ENCODE assay signal across 25 cellular contexts in the genomic region with DNA sequence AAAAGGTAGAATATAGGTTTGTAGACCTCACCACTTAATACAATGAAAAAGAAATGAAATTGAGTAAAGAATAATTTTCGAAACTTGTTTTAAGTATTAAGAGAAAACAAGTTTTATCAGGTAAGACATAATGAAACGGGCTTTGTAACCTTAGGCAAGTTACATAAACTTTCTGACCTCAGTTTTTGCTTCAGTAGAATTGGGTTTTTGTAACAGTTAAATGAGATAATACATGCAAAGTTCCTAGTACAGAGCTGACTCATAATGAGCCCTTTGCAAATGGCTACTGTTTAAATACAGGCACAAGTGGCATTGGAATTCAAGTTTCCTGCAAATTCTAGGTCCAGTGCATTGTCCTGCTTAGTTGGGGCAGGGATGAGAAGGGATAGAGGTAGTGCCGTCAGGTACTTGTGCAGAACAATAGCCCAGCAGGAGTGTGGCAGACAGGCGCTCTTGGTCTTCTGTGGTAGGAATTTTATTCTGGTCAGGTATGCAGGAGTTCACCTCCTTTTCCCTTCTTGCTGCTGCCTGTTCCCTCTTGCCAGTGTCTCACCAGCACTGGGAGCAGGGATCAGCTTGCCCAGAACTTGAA.
"Had no signal": no experiment of that assay in that cellular context is flagged by ENCODE, and none has a peak within 500 bp of the region (broad histone marks: within the 10 kb centered on the region; RNA-seq: fewer than 3 reads in every experiment).

No MANE protein-coding gene starts in this region.

- H3K9me3 ChIP-seq: neutrophil, ovary, prostate gland, thoracic aorta had no signal

- H3K4me1 ChIP-seq: breast epithelium, prostate gland, right atrium auricular region had no signal

- FAIRE-seq: colon had no signal

- H3K9me3 Mint-ChIP-seq: central memory CD8-positive, alpha-beta T cell; effector memory CD8-positive, alpha-beta T cell; memory B cell had no signal

- H3K27ac ChIP-seq: breast epithelium, heart left ventricle, neutrophil, ovary, prostate gland, right atrium auricular region, thoracic aorta had no signal

- H3K4me1 Mint-ChIP-seq: activated naive CD8-positive, alpha-beta T cell treated with anti-CD3 and anti-CD28 coated beads for 36 hours; central memory CD8-positive, alpha-beta T cell; memory B cell; nephron had no signal

- ATAC-seq: effector memory CD8-positive, alpha-beta T cell; heart left ventricle had no signal

- H3K27ac Mint-ChIP-seq: activated CD4-positive, alpha-beta memory T cell treated with anti-CD3 and anti-CD28 coated beads for 36 hours; activated naive CD8-positive, alpha-beta T cell treated with anti-CD3 and anti-CD28 coated beads for 36 hours; effector memory CD8-positive, alpha-beta T cell; memory B cell; nephron; type B pancreatic cell had no signal

- H3K36me3 ChIP-seq: breast epithelium, neutrophil, ovary, prostate gland, thoracic aorta had no signal

- H3K27me3 Mint-ChIP-seq: activated CD4-positive, alpha-beta memory T cell treated with anti-CD3 and anti-CD28 coated beads for 36 hours; activated naive CD8-positive, alpha-beta T cell treated with anti-CD3 and anti-CD28 coated beads for 36 hours; central memory CD8-positive, alpha-beta T cell; effector memory CD8-positive, alpha-beta T cell; memory B cell; type B pancreatic cell had no signal

- H3K4me3 ChIP-seq: breast epithelium, heart left ventricle, ovary, prostate gland, right atrium auricular region, thoracic aorta had no signal

- DNase-seq: activated CD4-positive, alpha-beta memory T cell treated with anti-CD3 and anti-CD28 coated beads for 36 hours; activated CD4-positive, alpha-beta T cell treated with anti-CD3 and anti-CD28 coated beads for 4 hours; activated CD4-positive, CD25-positive, alpha-beta regulatory T cell; activated naive CD4-positive, alpha-beta T cell treated with Interleukin-2 at 50 U/mL for 16 hours; activated naive CD8-positive, alpha-beta T cell treated with anti-CD3 and anti-CD28 coated beads for 36 hours; activated T-cell treated with anti-CD3 and anti-CD28 coated beads, Interleukin-2, amount 50 U/mL, for 48 hours; amniotic stem cell; effector memory CD8-positive, alpha-beta T cell; heart left ventricle; islet precursor cell; left colon; ovary; stimulated activated CD4-positive, alpha-beta T cell treated with anti-CD3 and anti-CD28 coated beads, Interleukin-4, amount 100 ng/mL, for 24 hours; stimulated activated naive CD4-positive, alpha-beta T cell treated with Interleukin-2 at 50 U/mL for 16 hours; T-helper 9 cell had no signal

- H3K27me3 ChIP-seq: breast epithelium, heart left ventricle, neutrophil, ovary, right atrium auricular region had no signal

- H3K36me3 Mint-ChIP-seq: activated CD4-positive, alpha-beta memory T cell treated with anti-CD3 and anti-CD28 coated beads for 36 hours had no signal

- H3K4me3 Mint-ChIP-seq: activated CD4-positive, alpha-beta memory T cell treated with anti-CD3 and anti-CD28 coated beads for 36 hours; activated naive CD8-positive, alpha-beta T cell treated with anti-CD3 and anti-CD28 coated beads for 36 hours; central memory CD8-positive, alpha-beta T cell; effector memory CD8-positive, alpha-beta T cell; memory B cell; nephron; type B pancreatic cell had no signal
